Comparison of ENCODE assay signal across 1 cellular context in the genomic region with DNA sequence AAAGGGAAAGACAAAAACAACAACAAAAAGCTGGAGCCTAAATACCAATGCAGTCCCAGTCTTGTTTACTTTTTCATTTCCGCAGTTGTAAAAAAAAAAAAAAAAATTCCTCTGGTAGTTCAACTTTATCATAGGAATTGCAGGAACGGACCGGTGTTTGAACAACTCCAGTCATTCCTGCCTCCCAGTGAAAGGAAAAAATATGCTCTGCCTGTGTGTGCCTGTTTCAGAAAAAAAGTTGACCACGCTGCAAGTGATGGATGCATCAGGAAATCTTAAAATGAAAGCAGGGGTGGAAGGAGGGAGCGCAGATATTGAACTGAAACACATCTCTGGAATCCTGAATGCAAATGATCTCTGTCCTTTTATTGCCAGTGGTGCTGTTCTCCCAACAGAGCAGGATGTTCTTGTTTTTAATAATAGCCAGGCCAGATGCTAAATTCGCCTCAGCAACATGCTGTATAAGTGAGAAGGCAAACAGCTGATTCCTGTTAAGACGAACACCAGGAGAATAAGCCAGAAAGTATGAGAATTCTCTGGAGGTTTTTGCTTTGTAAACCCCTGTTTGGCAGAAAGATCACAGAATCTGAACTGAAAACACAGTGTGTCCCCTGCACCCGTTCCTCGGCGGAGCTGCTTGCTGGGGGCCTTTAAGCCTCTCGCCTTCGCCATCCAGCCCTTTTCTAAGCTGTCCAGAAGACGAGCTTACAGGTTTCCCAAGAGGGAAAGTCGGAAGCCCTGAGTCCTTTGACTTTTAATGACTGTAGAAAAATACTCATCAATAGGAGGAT.
TF ChIP-seq lines count a peak whose summit lies in the region.

No MANE protein-coding gene starts in this region.

TF ChIP-seq in SK-N-SH treated with all-trans-retinoic acid at 6 μM for 48 hours, 23 proteins besides CTCF, POLR2A, EP300 and RAD21 (continued from another document):
- TF ChIP-seq, protein P1, sequence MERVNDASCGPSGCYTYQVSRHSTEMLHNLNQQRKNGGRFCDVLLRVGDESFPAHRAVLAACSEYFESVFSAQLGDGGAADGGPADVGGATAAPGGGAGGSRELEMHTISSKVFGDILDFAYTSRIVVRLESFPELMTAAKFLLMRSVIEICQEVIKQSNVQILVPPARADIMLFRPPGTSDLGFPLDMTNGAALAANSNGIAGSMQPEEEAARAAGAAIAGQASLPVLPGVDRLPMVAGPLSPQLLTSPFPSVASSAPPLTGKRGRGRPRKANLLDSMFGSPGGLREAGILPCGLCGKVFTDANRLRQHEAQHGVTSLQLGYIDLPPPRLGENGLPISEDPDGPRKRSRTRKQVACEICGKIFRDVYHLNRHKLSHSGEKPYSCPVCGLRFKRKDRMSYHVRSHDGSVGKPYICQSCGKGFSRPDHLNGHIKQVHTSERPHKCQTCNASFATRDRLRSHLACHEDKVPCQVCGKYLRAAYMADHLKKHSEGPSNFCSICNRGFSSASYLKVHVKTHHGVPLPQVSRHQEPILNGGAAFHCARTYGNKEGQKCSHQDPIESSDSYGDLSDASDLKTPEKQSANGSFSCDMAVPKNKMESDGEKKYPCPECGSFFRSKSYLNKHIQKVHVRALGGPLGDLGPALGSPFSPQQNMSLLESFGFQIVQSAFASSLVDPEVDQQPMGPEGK (CRISPR knock-in tag; IDR thresholded peaks at IDR 0.05; ENCODE audit: borderline replicate concordance), result no peak
